Comparison of ENCODE assay signal across 18 cellular contexts in the genomic region with DNA sequence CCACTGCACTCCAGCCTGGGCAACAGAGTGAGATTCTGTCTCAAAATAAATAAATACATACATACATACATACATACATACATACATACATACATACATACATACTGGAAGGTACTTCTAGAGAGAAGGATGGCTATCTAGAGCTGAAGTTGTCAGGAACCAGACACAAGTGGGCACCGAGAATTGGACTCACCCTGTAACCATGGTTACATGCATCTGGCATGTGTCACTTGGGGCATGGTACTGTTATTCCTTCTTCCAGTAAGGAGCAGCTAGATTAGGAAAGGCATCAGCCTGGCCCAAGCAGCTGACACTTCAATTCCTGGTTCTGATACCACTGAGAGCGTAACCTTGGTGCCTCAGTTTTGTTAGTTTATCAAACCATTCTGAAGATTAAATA.
DNase-seq lines count a peak whose midpoint lies in the region; ATAC-seq, FAIRE-seq and TF ChIP-seq lines count a peak whose summit lies in the region.
"Had no signal": no experiment of that assay in that cellular context is flagged by ENCODE, and none has a peak within 500 bp of the region (broad histone marks: within the 10 kb centered on the region; RNA-seq: fewer than 3 reads in every experiment).

No MANE protein-coding gene starts in this region.

- no peak overlapping the region for H4K5ac ChIP-seq in IMR-90 (ENCODE audit: low read depth, low read length)

- H3K18ac ChIP-seq in IMR-90 (ENCODE audit: low read depth, low read length) (no peak overlapping the region), trophoblast cell (ENCODE audit: low read length) (peak overlapping the region; percentile 30)

- CTCF ChIA-PET in activated CD4-positive, alpha-beta T cell treated with anti-CD3 and anti-CD28 coated beads, Interleukin-2, amount 10 ng/mL, durations not matched to agents 7 days and 5 days (lab: Charles Lee) = interaction anchor here (0.8 to 1.1 kb wide), 2 partner anchors 13 to 15 kb away, joined by 3 to 4 read pairs; no protein-coding TSS in a partner anchor
- CTCF ChIA-PET in IMR-90 (lab: Yijun Ruan, JAX) (interaction anchor here (0.6 kb wide), 2 partner anchors 159 to 747 kb away, joined by 3 read pairs; no protein-coding TSS in a partner anchor), GM12878 (lab: Yijun Ruan, JAX) (interaction anchor here (1.1 to 2.8 kb wide), 4 partner anchors 10 to 20 kb away, joined by 3 to 9 read pairs (median 4); no protein-coding TSS in a partner anchor), GM10248 (lab: Yijun Ruan, JAX) (interaction anchor here (0.7 kb wide), 1 partner anchor 12 kb away, joined by 3 read pairs; no protein-coding TSS in a partner anchor)

- H3K27me3 Mint-ChIP-seq in activated CD4-positive, alpha-beta T cell treated with anti-CD3 and anti-CD28 coated beads, Interleukin-2, amount 10 ng/mL, durations not matched to agents 7 days and 5 days = no peaks in the 10 kb centered on the region

- H3K79me1 ChIP-seq in IMR-90 (ENCODE audit: low read depth in 1 of 2, low read length in 2 of 2) = peaks cover 0 to 5% of the 10 kb centered on the region in 2 experiments; a peak in 1 of 4 replicates
- H3K79me1 ChIP-seq in trophoblast cell (ENCODE audit: low read length) = no peaks in the 10 kb centered on the region

- H3K9me3 ChIP-seq in IMR-90 (ENCODE audit: control insufficient read depth, insufficient read depth, low read length) (no peaks in the 10 kb centered on the region), GM12878 (replicated peaks; ENCODE audit: control insufficient read depth, insufficient read depth, low read length) (no peaks in the 10 kb centered on the region; the same call in 2 of the 3 replicates), trophoblast cell (ENCODE audit: insufficient read depth, low read depth, low read length) (no peaks in the 10 kb centered on the region)
- H3K9me3 ChIP-seq: body of pancreas, lower lobe of right lung, right atrium auricular region had no signal

- H3K23ac ChIP-seq in IMR-90 (ENCODE audit: low read depth, low read length) (no peak overlapping the region), trophoblast cell (ENCODE audit: low read length) (no peak overlapping the region)

- SMC1A ChIA-PET in GM12878 (lab: Charles Lee; ENCODE audit: uncharacterized antibody, unreplicated experiment) = interaction anchor here (0.7 to 26.5 kb wide), 4 partner anchors 8 to 67 kb away, joined by 3 to 624 read pairs (median 50); no protein-coding TSS in a partner anchor

- TF ChIP-seq RAD21 in IMR-90 (IDR thresholded peaks at IDR 0.05; ENCODE audit: low read length) = no peak
- no peak for TF ChIP-seq RAD21 in GM12878 (IDR thresholded peaks at IDR 0.05; ENCODE audit: insufficient read depth, low read depth, low read length)

- 0 out of 2 replicates have a peak, but pooled peaks cover 3% of the 10 kb centered on the region for H3K9me1 ChIP-seq in IMR-90 (ENCODE audit: insufficient read depth, low read length)

- ATAC-seq in IMR-90 (ENCODE audit: low read depth) = no peak
- no peak for ATAC-seq in GM12878
- ATAC-seq in HG03442 (IDR thresholded peaks at IDR 0.05; ENCODE audit: unreplicated experiment) = no peak
- ATAC-seq: body of pancreas, Panc1 had no signal

- FAIRE-seq in GM12878 (lab: Jason Lieb, UNC) = no peak

- no peak overlapping the region for H4K91ac ChIP-seq in IMR-90 (ENCODE audit: insufficient read depth, low read depth, low read length)
- peak overlapping the region; percentile 55 for H4K91ac ChIP-seq in trophoblast cell (ENCODE audit: low read depth, low read length)

- DNase-seq in activated CD4-positive, alpha-beta T cell treated with anti-CD3 and anti-CD28 coated beads, Interleukin-2, amount 10 ng/mL, durations not matched to agents 7 days and 5 days = no peak
- no peak for DNase-seq in activated CD4-positive, alpha-beta T cell treated with anti-CD3 and anti-CD28 coated beads, Interleukin-2, amount 50 U/mL, for 1 hour
- DNase-seq in IMR-90 = no peak
- no peak for DNase-seq in GM12878 (ENCODE audit: low read depth, low spot score)
- peak; percentile 13 to 52 for DNase-seq in trophoblast cell
- no peak for DNase-seq in GM10248 (ENCODE audit: extremely low spot score)
- no peak for DNase-seq in posterior cingulate gyrus
- DNase-seq: activated effector memory CD4-positive, alpha-beta T cell treated with anti-CD3 and anti-CD28 coated beads, Interleukin-2, amount 50 U/mL, for 16 hours; body of pancreas; GDM1; lower lobe of right lung; NCI-H1930; NCI-H524 treated with DMSO at 0.1 percent for 48 hours had no signal

- H4K20me1 ChIP-seq in IMR-90 (ENCODE audit: insufficient read depth, low read length) (no peaks in the 10 kb centered on the region; the same call in 1 of the 2 replicates), GM12878 (ENCODE audit: control insufficient read depth, insufficient read depth) (no peaks in the 10 kb centered on the region)

- H4K12ac ChIP-seq in trophoblast cell (ENCODE audit: low read depth, low read length) = no peak overlapping the region

- dilution Hi-C loops in IMR-90 (cut with HindIII; ENCODE audit: low sequenced_read_pairs, unreplicated experiment) = no loop called here

- H3K9ac ChIP-seq in IMR-90 (ENCODE audit: low read depth, low read length) = no peak overlapping the region
- H3K9ac ChIP-seq in GM12878 (ENCODE audit: control insufficient read depth, insufficient read depth, low read length) = no peak overlapping the region; the same call in 1 of the 2 replicates
- H3K9ac ChIP-seq in trophoblast cell (ENCODE audit: low read length) = no peak overlapping the region

- 60% methylated on average over 1 of the region's 2 CpGs; no CpG with 5 or more reads in 1 of the 2 experiments for WGBS in IMR-90 (ENCODE audit: extremely low coverage in 2 of 2, insufficient read length in 1 of 2), 2 experiments
- WGBS in GM12878 (ENCODE audit: insufficient coverage, insufficient replicate concordance, low lambda C conversion rate, missing lambda C conversion rate) = 47% methylated on average over 2 of the region's 2 CpGs
- no CpG with 5 or more reads among the region's 2 CpGs for WGBS in trophoblast cell (ENCODE audit: extremely low coverage, insufficient coverage, insufficient read length)

- H3K4me3 ChIP-seq in IMR-90 (ENCODE audit: insufficient read depth, low read depth, low read length) (no peak overlapping the region), GM12878 (no peak overlapping the region), trophoblast cell (ENCODE audit: low read depth, low read length) (no peak overlapping the region)
- H3K4me3 ChIP-seq: body of pancreas, coronary artery, lower lobe of right lung, right atrium auricular region had no signal

- no peaks in the 10 kb centered on the region for H3K36me3 ChIP-seq in IMR-90 (ENCODE audit: control insufficient read depth, insufficient read depth, low read length)
- H3K36me3 ChIP-seq in GM12878 (ENCODE audit: control insufficient read depth in 2 of 2, insufficient read depth in 2 of 2, low read length in 1 of 2) = no peaks in the 10 kb centered on the region; a peak in 1 of 4 replicates
- no peaks in the 10 kb centered on the region for H3K36me3 ChIP-seq in trophoblast cell (ENCODE audit: control insufficient read depth in 1 of 2, insufficient read depth in 2 of 2, low read length in 2 of 2)
- H3K36me3 ChIP-seq: lower lobe of right lung, right atrium auricular region had no signal

- H3K56ac ChIP-seq in IMR-90 (ENCODE audit: extremely low read depth, insufficient read depth, low read length) = no peak overlapping the region

- H2BK20ac ChIP-seq in IMR-90 (ENCODE audit: low read depth, low read length) = no peak overlapping the region

- H3K4me3 Mint-ChIP-seq in activated CD4-positive, alpha-beta T cell treated with anti-CD3 and anti-CD28 coated beads, Interleukin-2, amount 10 ng/mL, durations not matched to agents 7 days and 5 days = no peak overlapping the region
- H3K4me3 Mint-ChIP-seq: nephron had no signal

- H3K4me1 ChIP-seq in IMR-90 (ENCODE audit: control insufficient read depth, insufficient read depth, low read length) (no peaks in the 10 kb centered on the region; the same call in 1 of the 2 replicates), GM12878 (ENCODE audit: control insufficient read depth, insufficient read depth, low read length) (peaks cover 43% of the 10 kb centered on the region), trophoblast cell (ENCODE audit: control insufficient read depth in 1 of 2, insufficient read depth in 2 of 2, low read length in 2 of 2) (peaks cover 6 to 13% of the 10 kb centered on the region in 2 experiments)
- H3K4me1 ChIP-seq: body of pancreas, right atrium auricular region had no signal

- H3K4ac ChIP-seq in IMR-90 (ENCODE audit: low read depth, low read length) = no peak overlapping the region
- no peak overlapping the region for H3K4ac ChIP-seq in trophoblast cell (ENCODE audit: low read depth, low read length)

- POLR2A ChIA-PET in activated CD4-positive, alpha-beta T cell treated with anti-CD3 and anti-CD28 coated beads, Interleukin-2, amount 10 ng/mL, durations not matched to agents 7 days and 5 days (lab: Charles Lee) = no interaction called here
- POLR2A ChIA-PET in IMR-90 (lab: Charles Lee; ENCODE audit: unreplicated experiment) (no interaction called here), GM12878 (lab: Charles Lee) (interaction anchor here (1.0 to 5.0 kb wide), 4 partner anchors 8 to 23 kb away, joined by 3 to 42 read pairs (median 7); no protein-coding TSS in a partner anchor), GM10248 (lab: Yijun Ruan, JAX) (no interaction called here)

- H3K4me1 Mint-ChIP-seq in activated CD4-positive, alpha-beta T cell treated with anti-CD3 and anti-CD28 coated beads, Interleukin-2, amount 10 ng/mL, durations not matched to agents 7 days and 5 days = peaks cover 61% of the 10 kb centered on the region

- peak overlapping the region; percentile 31 for H3K27ac Mint-ChIP-seq in activated CD4-positive, alpha-beta T cell treated with anti-CD3 and anti-CD28 coated beads, Interleukin-2, amount 10 ng/mL, durations not matched to agents 7 days and 5 days

- no peak for TF ChIP-seq CTCF in IMR-90 (conservative IDR thresholded peaks at IDR 0.05; ENCODE audit: low read depth, low read length)
- TF ChIP-seq CTCF in GM12878 (IDR thresholded peaks at IDR 0.05 in 2 of 3, conservative IDR thresholded peaks at IDR 0.05 in 1 of 3; ENCODE audit: control insufficient read depth in 2 of 3, extremely low read depth in 1 of 3, insufficient read depth in 1 of 3, low read depth in 3 of 3, low read length in 3 of 3) = no peak
- no peak for TF ChIP-seq CTCF in GM10248 (IDR thresholded peaks at IDR 0.05; ENCODE audit: control extremely low read depth, extremely low read depth, low read depth, missing control alignments)

- 0 out of 3 replicates have a peak overlapping the region, but pooled peaks have one; percentile 28 for H2BK15ac ChIP-seq in IMR-90 (ENCODE audit: low read depth, low read length)

- H3K14ac ChIP-seq in IMR-90 (replicated peaks; ENCODE audit: low read depth, low read length) (no peak overlapping the region), trophoblast cell (ENCODE audit: low read length) (no peak overlapping the region)

- no peak overlapping the region for H2AK9ac ChIP-seq in IMR-90 (replicated peaks; ENCODE audit: low read depth, low read length, poor library complexity)

- intact Hi-C loops in IMR-90 (cut with micrococcal nuclease) (no loop called here), GM12878 (cut with micrococcal nuclease; ENCODE audit: unreplicated experiment) (no loop called here), posterior cingulate gyrus (cut with DNase I) (no loop called here)

- H3K27me3 ChIP-seq in IMR-90 (ENCODE audit: control insufficient read depth, insufficient read depth, low read length) (no peaks in the 10 kb centered on the region), GM12878 (replicated peaks in 1 of 2; ENCODE audit: control insufficient read depth in 2 of 2, insufficient read depth in 2 of 2, low read length in 1 of 2) (no peaks in the 10 kb centered on the region), trophoblast cell (ENCODE audit: insufficient read depth, low read length) (no peaks in the 10 kb centered on the region)
- H3K27me3 ChIP-seq: body of pancreas, right atrium auricular region had no signal

- H2AK5ac ChIP-seq in IMR-90 (ENCODE audit: low read depth, low read length) (peak overlapping the region; percentile 16; the same call in 1 of the 2 replicates), trophoblast cell (ENCODE audit: low read length) (no peak overlapping the region)

- TF ChIP-seq POLR2A in IMR-90 (IDR thresholded peaks at IDR 0.05; ENCODE audit: low read depth, low read length) (no peak), GM12878 (IDR thresholded peaks at IDR 0.05; ENCODE audit: low read depth, low read length) (no peak)

- TF ChIP-seq EP300 in GM12878 (IDR thresholded peaks at IDR 0.05; ENCODE audit: borderline replicate concordance in 1 of 2, control insufficient read depth in 1 of 2, low read depth in 2 of 2, low read length in 2 of 2) = no peak

- in situ Hi-C loops in IMR-90 (cut with MboI; ENCODE audit: low sequenced_read_pairs) (no loop called here), GM12878 (cut with MboI) (no loop called here)

- H3K27ac ChIP-seq in IMR-90 (ENCODE audit: insufficient read depth, low read length) (no peak overlapping the region), GM12878 (ENCODE audit: control insufficient read depth, insufficient read depth) (peak overlapping the region; percentile 69), trophoblast cell (ENCODE audit: low read depth, low read length) (peak overlapping the region; percentile 41)
- H3K27ac ChIP-seq: body of pancreas, coronary artery, lower lobe of right lung, right atrium auricular region had no signal

- RAD21 ChIA-PET in GM12878 (lab: Charles Lee; ENCODE audit: unreplicated experiment) = interaction anchor here (1.1 to 7.0 kb wide), 5 partner anchors 10 to 22 kb away, joined by 3 to 65 read pairs (median 14); no protein-coding TSS in a partner anchor

- peaks cover 22% of the 10 kb centered on the region for H3K36me3 Mint-ChIP-seq in activated CD4-positive, alpha-beta T cell treated with anti-CD3 and anti-CD28 coated beads, Interleukin-2, amount 10 ng/mL, durations not matched to agents 7 days and 5 days (ENCODE audit: low read depth)

- peaks cover 55% of the 10 kb centered on the region for H3K79me2 ChIP-seq in GM12878 (ENCODE audit: control insufficient read depth, insufficient read depth, low read length)
- H3K79me2 ChIP-seq in trophoblast cell (ENCODE audit: control insufficient read depth, insufficient read depth, low read length, poor library complexity) = peaks cover 3% of the 10 kb centered on the region

- H3K4me2 ChIP-seq in IMR-90 (ENCODE audit: low read depth, low read length) = no peak overlapping the region
- 0 out of 2 replicates have a peak overlapping the region, but pooled peaks have one; percentile 47 for H3K4me2 ChIP-seq in GM12878 (ENCODE audit: control insufficient read depth, insufficient read depth)
- no peak overlapping the region for H3K4me2 ChIP-seq in trophoblast cell (ENCODE audit: low read length)

- H2BK5ac ChIP-seq in IMR-90 (ENCODE audit: low read depth, low read length, poor library complexity, severe bottlenecking) (no peak overlapping the region), trophoblast cell (ENCODE audit: low read depth, low read length, poor library complexity) (peak overlapping the region; percentile 56)

- H2BK120ac ChIP-seq in IMR-90 (ENCODE audit: low read depth, low read length) (no peak overlapping the region), trophoblast cell (ENCODE audit: insufficient read depth, low read length, poor library complexity) (peak overlapping the region; percentile 33)

- BruUV-seq in IMR-90 (replicated peaks; lab: Mats Ljungman, UMichigan) = no TSS peak
- BruUV-seq in GM12878 (replicated peaks; lab: Mats Ljungman, UMichigan) = no TSS peak

- no peak overlapping the region for H2AFZ ChIP-seq in IMR-90 (replicated peaks; ENCODE audit: low read length, poor library complexity)
- H2AFZ ChIP-seq in GM12878 (ENCODE audit: control insufficient read depth, low read depth, low read length) = no peak overlapping the region
- H2AFZ ChIP-seq in trophoblast cell (ENCODE audit: insufficient read depth, low read length, poor library complexity) = no peak overlapping the region

- no peaks in the 10 kb centered on the region for H3K9me3 Mint-ChIP-seq in activated CD4-positive, alpha-beta T cell treated with anti-CD3 and anti-CD28 coated beads, Interleukin-2, amount 10 ng/mL, durations not matched to agents 7 days and 5 days

- H2BK12ac ChIP-seq in trophoblast cell (ENCODE audit: low read length) = no peak overlapping the region

- H4K8ac ChIP-seq in IMR-90 (ENCODE audit: low read depth in 2 of 2, low read length in 2 of 2) (no peak overlapping the region), trophoblast cell (ENCODE audit: low read depth, low read length) (no peak overlapping the region)

Comparison
In these comparisons a context has a peak if more than half of its experiments do, and no peak if none do; other contexts are left out.
1. DNase-seq: peak in trophoblast cell (2 of 2); none in activated CD4-positive, alpha-beta T cell treated with anti-CD3 and anti-CD28 coated beads, Interleukin-2, amount 10 ng/mL, durations not matched to agents 7 days and 5 days (single experiment), activated CD4-positive, alpha-beta T cell treated with anti-CD3 and anti-CD28 coated beads, Interleukin-2, amount 50 U/mL, for 1 hour (single experiment), IMR-90 (single experiment), GM12878 (single experiment), GM10248 (single experiment) and posterior cingulate gyrus (0 of 10).